ENCODE assay signal across 1 cellular context in the genomic region with DNA sequence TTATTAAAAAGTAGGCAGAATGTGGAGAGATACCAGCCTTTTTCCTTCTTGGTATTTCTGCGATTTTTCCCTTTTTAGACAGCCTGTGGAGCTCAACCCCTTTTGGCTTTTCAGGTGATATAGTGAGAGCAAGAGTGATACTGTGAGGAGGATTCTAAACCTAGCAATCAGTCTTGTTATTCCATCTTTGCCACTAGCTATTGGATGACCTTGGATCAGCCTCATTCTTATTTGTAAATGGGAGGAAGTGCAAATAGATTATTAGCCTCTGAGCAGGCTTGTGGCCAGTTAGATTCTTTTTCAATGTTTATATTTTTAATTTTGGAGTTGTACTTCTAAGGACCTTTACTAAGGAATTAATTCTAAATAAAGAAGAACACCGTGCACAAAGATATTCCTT.
TF ChIP-seq lines count a peak whose summit lies in the region.

No MANE protein-coding gene starts in this region.

TF ChIP-seq in WTC11, 78 proteins besides CTCF, POLR2A, EP300 and RAD21:
- TF ChIP-seq ZNF281 (CRISPR knock-in tag; IDR thresholded peaks at IDR 0.05) (no peak), ZNF121 (CRISPR knock-in tag; IDR thresholded peaks at IDR 0.05) (no peak), ZNF317 (CRISPR knock-in tag; IDR thresholded peaks at IDR 0.05; ENCODE audit: borderline replicate concordance, low read depth) (no peak), ATF1 (CRISPR knock-in tag; IDR thresholded peaks at IDR 0.05) (no peak), ELF4 (CRISPR knock-in tag; IDR thresholded peaks at IDR 0.05; ENCODE audit: low read depth) (no peak), GTF2I (CRISPR knock-in tag; conservative IDR thresholded peaks at IDR 0.05) (no peak), TCF7 (CRISPR knock-in tag; IDR thresholded peaks at IDR 0.05; ENCODE audit: low read depth) (no peak), USF2 (CRISPR knock-in tag; IDR thresholded peaks at IDR 0.05) (no peak), RORB (CRISPR knock-in tag; IDR thresholded peaks at IDR 0.05) (no peak), ETV6 (CRISPR knock-in tag; IDR thresholded peaks at IDR 0.05) (no peak), ZNF532 (CRISPR knock-in tag; IDR thresholded peaks at IDR 0.05; ENCODE audit: borderline replicate concordance) (no peak)
- TF ChIP-seq, protein P1, sequence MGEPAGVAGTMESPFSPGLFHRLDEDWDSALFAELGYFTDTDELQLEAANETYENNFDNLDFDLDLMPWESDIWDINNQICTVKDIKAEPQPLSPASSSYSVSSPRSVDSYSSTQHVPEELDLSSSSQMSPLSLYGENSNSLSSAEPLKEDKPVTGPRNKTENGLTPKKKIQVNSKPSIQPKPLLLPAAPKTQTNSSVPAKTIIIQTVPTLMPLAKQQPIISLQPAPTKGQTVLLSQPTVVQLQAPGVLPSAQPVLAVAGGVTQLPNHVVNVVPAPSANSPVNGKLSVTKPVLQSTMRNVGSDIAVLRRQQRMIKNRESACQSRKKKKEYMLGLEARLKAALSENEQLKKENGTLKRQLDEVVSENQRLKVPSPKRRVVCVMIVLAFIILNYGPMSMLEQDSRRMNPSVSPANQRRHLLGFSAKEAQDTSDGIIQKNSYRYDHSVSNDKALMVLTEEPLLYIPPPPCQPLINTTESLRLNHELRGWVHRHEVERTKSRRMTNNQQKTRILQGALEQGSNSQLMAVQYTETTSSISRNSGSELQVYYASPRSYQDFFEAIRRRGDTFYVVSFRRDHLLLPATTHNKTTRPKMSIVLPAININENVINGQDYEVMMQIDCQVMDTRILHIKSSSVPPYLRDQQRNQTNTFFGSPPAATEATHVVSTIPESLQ (CRISPR knock-in tag; IDR thresholded peaks at IDR 0.05), result no peak
- TF ChIP-seq, protein P2, sequence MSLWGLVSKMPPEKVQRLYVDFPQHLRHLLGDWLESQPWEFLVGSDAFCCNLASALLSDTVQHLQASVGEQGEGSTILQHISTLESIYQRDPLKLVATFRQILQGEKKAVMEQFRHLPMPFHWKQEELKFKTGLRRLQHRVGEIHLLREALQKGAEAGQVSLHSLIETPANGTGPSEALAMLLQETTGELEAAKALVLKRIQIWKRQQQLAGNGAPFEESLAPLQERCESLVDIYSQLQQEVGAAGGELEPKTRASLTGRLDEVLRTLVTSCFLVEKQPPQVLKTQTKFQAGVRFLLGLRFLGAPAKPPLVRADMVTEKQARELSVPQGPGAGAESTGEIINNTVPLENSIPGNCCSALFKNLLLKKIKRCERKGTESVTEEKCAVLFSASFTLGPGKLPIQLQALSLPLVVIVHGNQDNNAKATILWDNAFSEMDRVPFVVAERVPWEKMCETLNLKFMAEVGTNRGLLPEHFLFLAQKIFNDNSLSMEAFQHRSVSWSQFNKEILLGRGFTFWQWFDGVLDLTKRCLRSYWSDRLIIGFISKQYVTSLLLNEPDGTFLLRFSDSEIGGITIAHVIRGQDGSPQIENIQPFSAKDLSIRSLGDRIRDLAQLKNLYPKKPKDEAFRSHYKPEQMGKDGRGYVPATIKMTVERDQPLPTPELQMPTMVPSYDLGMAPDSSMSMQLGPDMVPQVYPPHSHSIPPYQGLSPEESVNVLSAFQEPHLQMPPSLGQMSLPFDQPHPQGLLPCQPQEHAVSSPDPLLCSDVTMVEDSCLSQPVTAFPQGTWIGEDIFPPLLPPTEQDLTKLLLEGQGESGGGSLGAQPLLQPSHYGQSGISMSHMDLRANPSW (CRISPR knock-in tag; conservative IDR thresholded peaks at IDR 0.05; ENCODE audit: low read depth), result no peak
TF ChIP-seq in WTC11: peak in this region for 0.
